Comparison of ENCODE assay signal across 17 cellular contexts in the genomic region with DNA sequence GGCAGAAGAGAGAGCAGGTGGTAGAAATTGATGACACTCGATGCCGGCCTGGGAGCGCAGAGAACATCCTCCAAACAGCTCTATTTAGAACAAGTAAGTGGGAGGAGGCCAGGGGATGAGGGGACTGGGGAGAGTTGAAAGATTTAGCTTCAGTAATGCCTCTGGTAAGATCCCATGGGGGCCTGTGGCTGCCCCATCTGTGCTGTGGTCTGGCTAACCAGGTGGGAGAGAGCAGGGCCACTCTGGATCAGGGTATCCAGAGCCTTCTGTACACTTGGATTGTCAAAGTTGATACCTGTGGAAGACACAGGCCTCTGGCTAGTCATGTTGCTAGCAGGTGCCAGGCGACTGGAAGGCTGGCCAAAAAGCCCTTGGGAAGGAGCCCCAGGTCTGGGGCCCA. TPM values are rescaled to one million over a fixed set of nuclear protein-coding genes. Genes with fewer than 3 reads are reported as not detected.
A peak's percentile ranks its signal among the peaks of the same experiment; 100 is the strongest.
DNase-seq lines count a peak whose midpoint lies in the region; ATAC-seq and TF ChIP-seq lines count a peak whose summit lies in the region.
"Had no signal": no experiment of that assay in that cellular context is flagged by ENCODE, and none has a peak within 500 bp of the region (broad histone marks: within the 10 kb centered on the region; RNA-seq: fewer than 3 reads in every experiment).

No MANE protein-coding gene starts in this region.

- H3K9me3 Mint-ChIP-seq in activated CD4-positive, alpha-beta memory T cell treated with anti-CD3 and anti-CD28 coated beads, Interleukin-2, amount 10 ng/mL, durations not matched to agents 7 days and 5 days, result no peaks in the 10 kb centered on the region
- no peaks in the 10 kb centered on the region for H3K9me3 Mint-ChIP-seq in activated CD4-positive, alpha-beta memory T cell treated with anti-CD3 and anti-CD28 coated beads for 36 hours
- no peaks in the 10 kb centered on the region for H3K9me3 Mint-ChIP-seq in effector memory CD8-positive, alpha-beta T cell
- no peaks in the 10 kb centered on the region for H3K9me3 Mint-ChIP-seq in stimulated activated naive B cell treated with anti-CD40 and anti-IgM and Interleukin-4, amounts not matched to agents 10 μg/mL and 1 μg/mL and 100 μg/mL, for 72 hours

- no peak for DNase-seq in activated CD4-positive, alpha-beta memory T cell treated with anti-CD3 and anti-CD28 coated beads, Interleukin-2, amount 10 ng/mL, durations not matched to agents 7 days and 5 days
- DNase-seq in activated CD4-positive, alpha-beta memory T cell treated with anti-CD3 and anti-CD28 coated beads for 36 hours, result no peak
- DNase-seq in NCI-H2171 treated with DMSO at 0.1 percent for 48 hours (lab: John Stamatoyannopoulos, UW) (peak; percentile 57), foreskin fibroblast (no peak), NCI-H1105 (lab: John Stamatoyannopoulos, UW) (no peak)
- no peak for DNase-seq in effector memory CD8-positive, alpha-beta T cell
- no peak for DNase-seq in stimulated activated naive B cell treated with anti-CD40 and anti-IgM and Interleukin-4, amounts not matched to agents 10 μg/mL and 1 μg/mL and 100 μg/mL, for 72 hours
- DNase-seq: DMS79 treated with DMSO at 0.1 percent for 48 hours, GF-D8, H7, MG63, NCI-H1092 treated with DMSO at 0.1 percent for 48 hours, NCI-H1694 treated with DMSO at 0.1 percent for 48 hours, NCI-H446 treated with DMSO at 0.1 percent for 48 hours, NCI-H748 treated with DMSO at 0.1 percent for 48 hours had no signal

- no peak for ATAC-seq in effector memory CD8-positive, alpha-beta T cell (replicated peaks)
- ATAC-seq in stimulated activated naive B cell treated with anti-CD40 and anti-IgM and Interleukin-4, amounts not matched to agents 10 μg/mL and 1 μg/mL and 100 μg/mL, for 72 hours (replicated peaks), result no peak
- ATAC-seq in HG03432 (IDR thresholded peaks at IDR 0.05; ENCODE audit: unreplicated experiment), result no peak

- intact Hi-C loops in activated CD4-positive, alpha-beta memory T cell treated with anti-CD3 and anti-CD28 coated beads for 36 hours (cut with micrococcal nuclease), result loop anchor here (2.0 kb wide), 1 partner anchor 27 kb away; the partner anchor contains the start of gene NCOA5

- peaks cover 14% of the 10 kb centered on the region for H3K27me3 Mint-ChIP-seq in activated CD4-positive, alpha-beta memory T cell treated with anti-CD3 and anti-CD28 coated beads, Interleukin-2, amount 10 ng/mL, durations not matched to agents 7 days and 5 days
- H3K27me3 Mint-ChIP-seq in activated CD4-positive, alpha-beta memory T cell treated with anti-CD3 and anti-CD28 coated beads for 36 hours, result peaks cover 4% of the 10 kb centered on the region
- H3K27me3 Mint-ChIP-seq in effector memory CD8-positive, alpha-beta T cell, result no peaks in the 10 kb centered on the region
- H3K27me3 Mint-ChIP-seq in stimulated activated naive B cell treated with anti-CD40 and anti-IgM and Interleukin-4, amounts not matched to agents 10 μg/mL and 1 μg/mL and 100 μg/mL, for 72 hours, result peaks cover 12 to 21% of the 10 kb centered on the region in 2 donors

- H3K4me3 ChIP-seq in foreskin fibroblast (ENCODE audit: low read depth in 1 of 2, low read length in 2 of 2), result no peak overlapping the region
- H3K4me3 ChIP-seq: MG63 had no signal

- H3K36me3 Mint-ChIP-seq in activated CD4-positive, alpha-beta memory T cell treated with anti-CD3 and anti-CD28 coated beads, Interleukin-2, amount 10 ng/mL, durations not matched to agents 7 days and 5 days (ENCODE audit: low read depth), result peaks cover 77% of the 10 kb centered on the region
- H3K36me3 Mint-ChIP-seq in activated CD4-positive, alpha-beta memory T cell treated with anti-CD3 and anti-CD28 coated beads for 36 hours, result peaks cover 67% of the 10 kb centered on the region
- H3K36me3 Mint-ChIP-seq in effector memory CD8-positive, alpha-beta T cell (ENCODE audit: insufficient read depth), result peaks cover 68% of the 10 kb centered on the region
- H3K36me3 Mint-ChIP-seq in stimulated activated naive B cell treated with anti-CD40 and anti-IgM and Interleukin-4, amounts not matched to agents 10 μg/mL and 1 μg/mL and 100 μg/mL, for 72 hours, result peaks cover 66 to 79% of the 10 kb centered on the region in 2 donors

- CTCF ChIA-PET in activated CD4-positive, alpha-beta memory T cell treated with anti-CD3 and anti-CD28 coated beads, Interleukin-2, amount 10 ng/mL, durations not matched to agents 7 days and 5 days (lab: Charles Lee), result interaction anchor here (2.1 to 2.6 kb wide), 2 partner anchors 26 to 48 kb away, joined by 9 to 10 read pairs; no protein-coding TSS in a partner anchor
- CTCF ChIA-PET in activated CD4-positive, alpha-beta memory T cell treated with anti-CD3 and anti-CD28 coated beads for 36 hours (lab: Charles Lee), result interaction anchor here (1.2 to 1.5 kb wide), 2 partner anchors 39 to 49 kb away, joined by 4 to 7 read pairs; no protein-coding TSS in a partner anchor

- H3K4me1 Mint-ChIP-seq in activated CD4-positive, alpha-beta memory T cell treated with anti-CD3 and anti-CD28 coated beads, Interleukin-2, amount 10 ng/mL, durations not matched to agents 7 days and 5 days, result peaks cover 59% of the 10 kb centered on the region
- H3K4me1 Mint-ChIP-seq in activated CD4-positive, alpha-beta memory T cell treated with anti-CD3 and anti-CD28 coated beads for 36 hours (ENCODE audit: low read depth), result peaks cover 63% of the 10 kb centered on the region
- H3K4me1 Mint-ChIP-seq in effector memory CD8-positive, alpha-beta T cell (ENCODE audit: low read depth in 2 of 2), result peaks cover 31 to 47% of the 10 kb centered on the region in 2 donors
- peaks cover 53 to 81% of the 10 kb centered on the region in 2 donors for H3K4me1 Mint-ChIP-seq in stimulated activated naive B cell treated with anti-CD40 and anti-IgM and Interleukin-4, amounts not matched to agents 10 μg/mL and 1 μg/mL and 100 μg/mL, for 72 hours

- no peak overlapping the region for H3K4me3 Mint-ChIP-seq in activated CD4-positive, alpha-beta memory T cell treated with anti-CD3 and anti-CD28 coated beads, Interleukin-2, amount 10 ng/mL, durations not matched to agents 7 days and 5 days
- H3K4me3 Mint-ChIP-seq in activated CD4-positive, alpha-beta memory T cell treated with anti-CD3 and anti-CD28 coated beads for 36 hours, result no peak overlapping the region
- H3K4me3 Mint-ChIP-seq in effector memory CD8-positive, alpha-beta T cell, result no peak overlapping the region
- H3K4me3 Mint-ChIP-seq in stimulated activated naive B cell treated with anti-CD40 and anti-IgM and Interleukin-4, amounts not matched to agents 10 μg/mL and 1 μg/mL and 100 μg/mL, for 72 hours, result no peak overlapping the region

- H3K27ac Mint-ChIP-seq in activated CD4-positive, alpha-beta memory T cell treated with anti-CD3 and anti-CD28 coated beads, Interleukin-2, amount 10 ng/mL, durations not matched to agents 7 days and 5 days, result peak overlapping the region; percentile 82
- H3K27ac Mint-ChIP-seq in activated CD4-positive, alpha-beta memory T cell treated with anti-CD3 and anti-CD28 coated beads for 36 hours, result no peak overlapping the region
- H3K27ac Mint-ChIP-seq in effector memory CD8-positive, alpha-beta T cell, result peak overlapping the region; percentile 32 to 42
- H3K27ac Mint-ChIP-seq in stimulated activated naive B cell treated with anti-CD40 and anti-IgM and Interleukin-4, amounts not matched to agents 10 μg/mL and 1 μg/mL and 100 μg/mL, for 72 hours, result peak overlapping the region; percentile 37

- no peak for TF ChIP-seq CTCF in foreskin fibroblast (IDR thresholded peaks at IDR 0.05; ENCODE audit: low read depth, low read length)

- POLR2A ChIA-PET in activated CD4-positive, alpha-beta memory T cell treated with anti-CD3 and anti-CD28 coated beads, Interleukin-2, amount 10 ng/mL, durations not matched to agents 7 days and 5 days (lab: Charles Lee), result no interaction called here
- POLR2A ChIA-PET in activated CD4-positive, alpha-beta memory T cell treated with anti-CD3 and anti-CD28 coated beads for 36 hours (lab: Charles Lee), result no interaction called here

RNA-seq across cellular contexts. Expression of gene NCOA5, which starts 27.6 kb away (rescaled TPM):
- 10 to 100 TPM; 24.6 to 26.3 TPM for total RNA-seq in activated CD4-positive, alpha-beta memory T cell treated with anti-CD3 and anti-CD28 coated beads, Interleukin-2, amount 10 ng/mL, durations not matched to agents 7 days and 5 days
- total RNA-seq in activated CD4-positive, alpha-beta memory T cell treated with anti-CD3 and anti-CD28 coated beads for 36 hours, result 10 to 100 TPM; 13.1 to 13.7 TPM

RNA-seq across cellular contexts. Expression of gene SLC12A5, which starts 33.1 kb away (rescaled TPM):
- under 1 TPM in 1 of 2 experiments, not detected in 1; 0.53 TPM for total RNA-seq in activated CD4-positive, alpha-beta memory T cell treated with anti-CD3 and anti-CD28 coated beads, Interleukin-2, amount 10 ng/mL, durations not matched to agents 7 days and 5 days
- total RNA-seq in activated CD4-positive, alpha-beta memory T cell treated with anti-CD3 and anti-CD28 coated beads for 36 hours, result under 1 TPM in 1 of 2 experiments, not detected in 1; 0.97 TPM

RNA-seq across cellular contexts. Expression of gene MMP9, which starts 53.4 kb away (rescaled TPM):
- under 1 TPM; 0.13 to 0.15 TPM for total RNA-seq in activated CD4-positive, alpha-beta memory T cell treated with anti-CD3 and anti-CD28 coated beads, Interleukin-2, amount 10 ng/mL, durations not matched to agents 7 days and 5 days
- total RNA-seq in activated CD4-positive, alpha-beta memory T cell treated with anti-CD3 and anti-CD28 coated beads for 36 hours, result under 1 TPM; 0.10 to 0.12 TPM

RNA-seq across cellular contexts. Expression of gene CD40, which starts 56.0 kb away (rescaled TPM):
- under 1 TPM; 0.88 to 0.93 TPM for total RNA-seq in activated CD4-positive, alpha-beta memory T cell treated with anti-CD3 and anti-CD28 coated beads, Interleukin-2, amount 10 ng/mL, durations not matched to agents 7 days and 5 days
- total RNA-seq in activated CD4-positive, alpha-beta memory T cell treated with anti-CD3 and anti-CD28 coated beads for 36 hours, result 1 to 10 TPM; 3.2 to 4.0 TPM
- total RNA-seq: A172 had no signal
